In the genomic region with DNA sequence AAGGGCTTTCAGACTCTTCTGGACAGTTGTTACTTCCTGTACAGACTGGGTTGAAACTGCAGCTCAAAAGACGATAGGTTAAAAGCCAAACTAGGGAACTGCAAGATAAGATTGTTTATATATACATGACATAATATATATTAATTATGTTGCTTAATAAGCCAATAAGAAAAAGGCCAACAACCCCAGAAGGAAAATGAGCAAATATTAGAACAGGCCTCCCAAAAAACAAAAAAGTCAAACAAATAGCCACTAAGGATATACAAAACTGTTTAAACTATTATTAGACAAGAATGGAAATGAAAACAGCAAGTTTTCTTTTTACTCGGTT, we compare ENCODE assay signal across 7 cellular contexts. TPM values are rescaled to one million over a fixed set of nuclear protein-coding genes. Genes with fewer than 3 reads are reported as not detected.
DNase-seq lines count a peak whose midpoint lies in the region; ATAC-seq and TF ChIP-seq lines count a peak whose summit lies in the region.

No MANE protein-coding gene starts in this region.

- intact Hi-C loops in activated CD4-positive, alpha-beta memory T cell treated with anti-CD3 and anti-CD28 coated beads for 36 hours (cut with micrococcal nuclease) = loop anchor here (2.0 to 5.0 kb wide), 3 partner anchors 195 to 608 kb away; partner anchors contain the start of genes IST1 and VAC14

- TF ChIP-seq CTCF in HFF-Myc (IDR thresholded peaks at IDR 0.05; ENCODE audit: low read depth, low read length, missing control alignments) = no peak
- TF ChIP-seq CTCF in GM10266 (IDR thresholded peaks at IDR 0.05; ENCODE audit: control insufficient read depth, insufficient read depth, low read depth, missing control alignments) = no peak

- ATAC-seq in stimulated activated naive B cell treated with anti-CD40 and anti-IgM and Interleukin-4, amounts not matched to agents 10 μg/mL and 1 μg/mL and 100 μg/mL, for 72 hours (replicated peaks) = no peak

- H3K4me3 ChIP-seq in HFF-Myc (replicated peaks; ENCODE audit: low read depth, low read length) = peak overlapping the region; percentile 81
- H3K4me3 ChIP-seq in iPS-11a (ENCODE audit: low read depth, low read length) = peak overlapping the region; percentile 18

- peaks cover 12% of the 10 kb centered on the region for H3K9me3 Mint-ChIP-seq in activated CD4-positive, alpha-beta memory T cell treated with anti-CD3 and anti-CD28 coated beads for 36 hours
- peaks cover 0 to 3% of the 10 kb centered on the region in 2 donors for H3K9me3 Mint-ChIP-seq in stimulated activated naive B cell treated with anti-CD40 and anti-IgM and Interleukin-4, amounts not matched to agents 10 μg/mL and 1 μg/mL and 100 μg/mL, for 72 hours

- POLR2A ChIA-PET in activated CD4-positive, alpha-beta memory T cell treated with anti-CD3 and anti-CD28 coated beads for 36 hours (lab: Charles Lee) = interaction anchor here (0.6 kb wide), 1 partner anchor 172 kb away, joined by 3 read pairs; the partner anchor contains the start of gene ZNF23

- peak overlapping the region; percentile 88 for H3K27ac Mint-ChIP-seq in activated CD4-positive, alpha-beta memory T cell treated with anti-CD3 and anti-CD28 coated beads for 36 hours
- peak overlapping the region; percentile 98 for H3K27ac Mint-ChIP-seq in stimulated activated naive B cell treated with anti-CD40 and anti-IgM and Interleukin-4, amounts not matched to agents 10 μg/mL and 1 μg/mL and 100 μg/mL, for 72 hours

- H3K36me3 Mint-ChIP-seq in activated CD4-positive, alpha-beta memory T cell treated with anti-CD3 and anti-CD28 coated beads for 36 hours = peaks cover 31% of the 10 kb centered on the region
- H3K36me3 Mint-ChIP-seq in stimulated activated naive B cell treated with anti-CD40 and anti-IgM and Interleukin-4, amounts not matched to agents 10 μg/mL and 1 μg/mL and 100 μg/mL, for 72 hours = peaks cover 18 to 29% of the 10 kb centered on the region in 2 donors

- CTCF ChIA-PET in activated CD4-positive, alpha-beta memory T cell treated with anti-CD3 and anti-CD28 coated beads for 36 hours (lab: Charles Lee) = interaction anchor here (0.7 to 1.0 kb wide), 2 partner anchors 13 to 22 kb away, joined by 3 to 5 read pairs; no protein-coding TSS in a partner anchor

- peaks cover 13% of the 10 kb centered on the region for H3K27me3 Mint-ChIP-seq in activated CD4-positive, alpha-beta memory T cell treated with anti-CD3 and anti-CD28 coated beads for 36 hours
- H3K27me3 Mint-ChIP-seq in stimulated activated naive B cell treated with anti-CD40 and anti-IgM and Interleukin-4, amounts not matched to agents 10 μg/mL and 1 μg/mL and 100 μg/mL, for 72 hours = peaks cover 14 to 16% of the 10 kb centered on the region in 2 donors

- H3K4me1 Mint-ChIP-seq in activated CD4-positive, alpha-beta memory T cell treated with anti-CD3 and anti-CD28 coated beads for 36 hours (ENCODE audit: low read depth) = peaks cover 13% of the 10 kb centered on the region
- H3K4me1 Mint-ChIP-seq in stimulated activated naive B cell treated with anti-CD40 and anti-IgM and Interleukin-4, amounts not matched to agents 10 μg/mL and 1 μg/mL and 100 μg/mL, for 72 hours = peaks cover 17 to 24% of the 10 kb centered on the region in 2 donors

- DNase-seq in HFF-Myc (ENCODE audit: extremely low read depth, low read depth) = no peak
- no peak for DNase-seq in activated CD4-positive, alpha-beta memory T cell treated with anti-CD3 and anti-CD28 coated beads for 36 hours
- no peak for DNase-seq in stimulated activated naive B cell treated with anti-CD40 and anti-IgM and Interleukin-4, amounts not matched to agents 10 μg/mL and 1 μg/mL and 100 μg/mL, for 72 hours
- DNase-seq in GM10266 (ENCODE audit: extremely low spot score) = no peak
- no peak for DNase-seq in AG08396 (ENCODE audit: low spot score)
- no peak for DNase-seq in amniotic stem cell (lab: John Stamatoyannopoulos, UW)

- H3K4me3 Mint-ChIP-seq in activated CD4-positive, alpha-beta memory T cell treated with anti-CD3 and anti-CD28 coated beads for 36 hours = peak overlapping the region; percentile 83
- H3K4me3 Mint-ChIP-seq in stimulated activated naive B cell treated with anti-CD40 and anti-IgM and Interleukin-4, amounts not matched to agents 10 μg/mL and 1 μg/mL and 100 μg/mL, for 72 hours = peak overlapping the region; percentile 93 to 95

RNA-seq across cellular contexts. Expression of gene CMTR2, which starts 0.5 kb away (rescaled TPM):
- total RNA-seq in activated CD4-positive, alpha-beta memory T cell treated with anti-CD3 and anti-CD28 coated beads for 36 hours = 10 to 100 TPM; 18.1 to 19.8 TPM

RNA-seq across cellular contexts. Expression of gene HYDIN, which starts 59.2 kb away (rescaled TPM):
- total RNA-seq in activated CD4-positive, alpha-beta memory T cell treated with anti-CD3 and anti-CD28 coated beads for 36 hours = not detected
